ENCODE assay signal across 8 cellular contexts in the genomic region with DNA sequence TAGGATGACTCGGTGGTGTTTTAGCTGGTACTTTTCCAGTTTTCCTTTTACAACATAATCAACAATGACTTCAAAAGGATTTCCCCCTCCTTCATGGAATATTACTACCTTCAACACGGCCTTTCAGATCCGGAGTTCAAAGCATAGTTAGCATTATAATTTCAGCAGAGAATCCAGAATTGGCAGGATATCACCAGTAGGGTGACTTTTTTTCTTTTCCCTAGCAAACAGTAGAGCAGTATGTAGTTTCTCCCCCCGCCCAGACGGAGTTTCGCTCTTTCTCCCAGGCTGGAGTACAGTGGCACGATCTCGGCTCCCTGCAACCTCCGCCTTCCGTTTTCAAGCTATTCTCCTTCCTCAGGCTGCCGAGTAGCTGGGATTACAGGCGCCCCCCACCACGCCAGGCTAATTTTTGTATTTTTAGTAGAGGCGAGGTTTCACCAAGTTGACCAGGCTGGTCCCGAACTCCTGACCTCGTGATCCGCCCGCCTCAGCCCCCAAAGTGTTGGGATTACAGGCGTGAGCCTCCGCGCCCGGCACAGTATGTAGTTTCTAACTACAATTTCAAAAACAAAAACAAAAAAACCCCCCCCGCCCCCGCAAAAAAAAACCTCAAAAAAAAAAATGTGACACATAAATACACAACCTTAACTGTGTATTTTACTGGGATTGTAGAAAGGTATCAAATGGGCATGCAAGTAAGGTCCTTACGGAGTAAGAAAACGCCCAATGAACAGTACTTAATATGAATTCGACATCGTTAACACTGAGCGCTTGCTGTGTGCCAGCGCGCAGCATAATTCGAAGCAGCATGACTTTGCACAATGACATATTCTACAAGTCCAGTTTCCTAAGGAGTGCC. TPM values are rescaled to one million over a fixed set of nuclear protein-coding genes. Genes with fewer than 3 reads are reported as not detected.
DNase-seq lines count a peak whose midpoint lies in the region; ATAC-seq, FAIRE-seq and TF ChIP-seq lines count a peak whose summit lies in the region.

No MANE protein-coding gene starts in this region.

- H4K20me1 ChIP-seq in BLaER1 treated with 17β-estradiol and CSF1 and Interleukin-3, amounts not matched to agents 10 nM and 100 nM: peaks cover 0 to 22% (median 10%) of the 10 kb centered on the region in 11 experiments; a peak in 15 of 22 replicates

- H3K36me3 ChIP-seq in BLaER1 treated with 17β-estradiol and CSF1 and Interleukin-3, amounts not matched to agents 10 nM and 100 nM: peaks cover 4 to 14% (median 8%) of the 10 kb centered on the region in 11 experiments; a peak in 17 of 22 replicates
- H3K36me3 ChIP-seq in pancreas: no peaks in the 10 kb centered on the region

- FAIRE-seq in pancreas (lab: Jason Lieb, UNC) (no peak), urothelium cell line (lab: Jason Lieb, UNC) (no peak)

- POLR2A ChIA-PET in activated naive CD8-positive, alpha-beta T cell treated with anti-CD3 and anti-CD28 coated beads, Interleukin-2, amount 10 ng/mL, durations not matched to agents 7 days and 5 days (lab: Charles Lee): interaction anchor here (1.0 to 16.7 kb wide), 8 partner anchors 14 to 786 kb away, joined by 3 to 391 read pairs (median 4); partner anchors contain the start of gene HNRNPU

- H3K4me1 Mint-ChIP-seq in activated naive CD8-positive, alpha-beta T cell treated with anti-CD3 and anti-CD28 coated beads, Interleukin-2, amount 10 ng/mL, durations not matched to agents 7 days and 5 days: peaks cover 24% of the 10 kb centered on the region

- H3K27me3 Mint-ChIP-seq in activated naive CD8-positive, alpha-beta T cell treated with anti-CD3 and anti-CD28 coated beads, Interleukin-2, amount 10 ng/mL, durations not matched to agents 7 days and 5 days: no peaks in the 10 kb centered on the region

- peaks cover 0 to 6% (median 0%) of the 10 kb centered on the region in 11 experiments; a peak in 1 of 22 replicates for H3K9me3 ChIP-seq in BLaER1 treated with 17β-estradiol and CSF1 and Interleukin-3, amounts not matched to agents 10 nM and 100 nM (replicated peaks in 1 of 11)
- H3K9me3 ChIP-seq in pancreas: no peaks in the 10 kb centered on the region

- peak overlapping the region; percentile 89 for H3K4me3 Mint-ChIP-seq in activated naive CD8-positive, alpha-beta T cell treated with anti-CD3 and anti-CD28 coated beads, Interleukin-2, amount 10 ng/mL, durations not matched to agents 7 days and 5 days

- WGBS in pancreas, 2 donors: 0% methylated on average over 32 of the region's 32 CpGs

- no peaks in the 10 kb centered on the region for H3K27me3 ChIP-seq in BLaER1 treated with 17β-estradiol and CSF1 and Interleukin-3, amounts not matched to agents 10 nM and 100 nM
- H3K27me3 ChIP-seq in pancreas: no peaks in the 10 kb centered on the region

- peak overlapping the region; percentile 94 to 100 (median 97) for H3K27ac ChIP-seq in BLaER1 treated with 17β-estradiol and CSF1 and Interleukin-3, amounts not matched to agents 10 nM and 100 nM
- peak overlapping the region; percentile 99 to 100 (median 100) for H3K27ac ChIP-seq in pancreas

- peak overlapping the region; percentile 72 to 92 (median 81) for H3K4me2 ChIP-seq in BLaER1 treated with 17β-estradiol and CSF1 and Interleukin-3, amounts not matched to agents 10 nM and 100 nM

- TF ChIP-seq CTCF in pancreas (IDR thresholded peaks at IDR 0.05): peak in 1 of 4 donors; percentile 16

- H3K9ac ChIP-seq in BLaER1 treated with 17β-estradiol and CSF1 and Interleukin-3, amounts not matched to agents 10 nM and 100 nM: peak overlapping the region; percentile 92 to 98 (median 97)

- peak overlapping the region; percentile 63 to 86 (median 76) for H3K4me3 ChIP-seq in BLaER1 treated with 17β-estradiol and CSF1 and Interleukin-3, amounts not matched to agents 10 nM and 100 nM
- peak overlapping the region; percentile 36 to 77 (median 66) for H3K4me3 ChIP-seq in pancreas

- H3K27ac Mint-ChIP-seq in activated naive CD8-positive, alpha-beta T cell treated with anti-CD3 and anti-CD28 coated beads, Interleukin-2, amount 10 ng/mL, durations not matched to agents 7 days and 5 days: peak overlapping the region; percentile 98

- H3K36me3 Mint-ChIP-seq in activated naive CD8-positive, alpha-beta T cell treated with anti-CD3 and anti-CD28 coated beads, Interleukin-2, amount 10 ng/mL, durations not matched to agents 7 days and 5 days: peaks cover 16% of the 10 kb centered on the region

- intact Hi-C loops in head of caudate nucleus (cut with DNase I): loop anchor here (2.0 to 10.0 kb wide), 2 partner anchors 181 to 211 kb away; partner anchors contain the start of gene DESI2
- intact Hi-C loops in pancreas (cut with DNase I): no loop called here

- peak; percentile 6 for ATAC-seq in GM19452 (IDR thresholded peaks at IDR 0.05; ENCODE audit: unreplicated experiment)
- ATAC-seq in activated naive CD8-positive, alpha-beta T cell treated with anti-CD3 and anti-CD28 coated beads, Interleukin-2, amount 10 ng/mL, durations not matched to agents 7 days and 5 days (ENCODE audit: low read depth): peak; percentile 5
- peak; percentile 38 to 61 (median 50) for ATAC-seq in pancreas

- DNase-seq in MV-4-11 (lab: John Stamatoyannopoulos, UW): peak; percentile 74
- peak; percentile 91 for DNase-seq in SKM-1 treated with dmso at 0.1 percent for 144 hours (lab: John Stamatoyannopoulos, UW; ENCODE audit: unreplicated experiment)
- peak; percentile 56 for DNase-seq in activated naive CD8-positive, alpha-beta T cell treated with anti-CD3 and anti-CD28 coated beads, Interleukin-2, amount 10 ng/mL, durations not matched to agents 7 days and 5 days
- peak; percentile 19 to 82 (median 65) for DNase-seq in head of caudate nucleus
- DNase-seq in pancreas: peak in 5 of 6 donors; percentile 55 to 68 (median 63)
- DNase-seq in urothelium cell line (ENCODE audit: low spot score): peak; percentile 57

- H3K4me1 ChIP-seq in BLaER1 treated with 17β-estradiol and CSF1 and Interleukin-3, amounts not matched to agents 10 nM and 100 nM: peaks cover 45 to 64% (median 53%) of the 10 kb centered on the region in 10 experiments
- H3K4me1 ChIP-seq in pancreas: peaks cover 0 to 15% (median 3%) of the 10 kb centered on the region in 3 donors

- no peaks in the 10 kb centered on the region for H3K9me3 Mint-ChIP-seq in activated naive CD8-positive, alpha-beta T cell treated with anti-CD3 and anti-CD28 coated beads, Interleukin-2, amount 10 ng/mL, durations not matched to agents 7 days and 5 days

RNA-seq across cellular contexts. Expression of gene COX20, which starts 1.5 kb away (rescaled TPM):
- total RNA-seq in activated naive CD8-positive, alpha-beta T cell treated with anti-CD3 and anti-CD28 coated beads, Interleukin-2, amount 10 ng/mL, durations not matched to agents 7 days and 5 days: 10 to 100 TPM; 25.1 to 25.9 TPM
- 10 to 100 TPM; 10.7 to 21.8 (median 14.8) TPM for total RNA-seq in pancreas
- polyA plus RNA-seq in pancreas: 10 to 100 TPM; 41.1 to 44.5 TPM

RNA-seq across cellular contexts. Expression of gene HNRNPU, which starts 30.4 kb away (rescaled TPM):
- 100 to 1,000 TPM; 388 to 398 TPM for total RNA-seq in activated naive CD8-positive, alpha-beta T cell treated with anti-CD3 and anti-CD28 coated beads, Interleukin-2, amount 10 ng/mL, durations not matched to agents 7 days and 5 days
- total RNA-seq in pancreas: 100 to 1,000 TPM in 4 of 6 donors, 10 to 100 TPM in 2; 87.9 to 157 (median 115) TPM
- polyA plus RNA-seq in pancreas: 100 to 1,000 TPM in 1 of 2 donors, 10 to 100 TPM in 1; 59.1 to 111 TPM

Comparison
In these comparisons a context has a peak if more than half of its experiments do, and no peak if none do; other contexts are left out.
1. Peak in every context shown above with its lines: DNase-seq, ATAC-seq, H3K4me3 ChIP-seq and H3K27ac ChIP-seq.